8 cellular contexts compared by ENCODE assay signal in genomic region chr7:1055084-1055450, GRCh38. TPM values are rescaled to one million over a fixed set of nuclear protein-coding genes. Genes with fewer than 3 reads are reported as not detected.
DNase-seq lines count a peak whose midpoint lies in the region; TF ChIP-seq lines count a peak whose summit lies in the region.

No MANE protein-coding gene starts in this region.

- H3F3A ChIP-seq in GM23248 (ENCODE audit: insufficient read depth), result no peaks in the 10 kb centered on the region

- H3K9ac ChIP-seq in skeletal muscle tissue (ENCODE audit: low read depth in 1 of 3, low read length in 3 of 3), result peak overlapping the region; percentile 45 to 66 (median 57)
- no peak overlapping the region for H3K9ac ChIP-seq in GM23248

- CTCF ChIA-PET in activated CD4-positive, alpha-beta T cell treated with anti-CD3 and anti-CD28 coated beads, Interleukin-2, amount 10 ng/mL, durations not matched to agents 7 days and 5 days (lab: Charles Lee), result interaction anchor here (2.6 to 6.6 kb wide), 2 partner anchors 11 to 62 kb away, joined by 10 to 48 read pairs; no protein-coding TSS in a partner anchor

- H3K4me1 Mint-ChIP-seq in activated CD4-positive, alpha-beta T cell treated with anti-CD3 and anti-CD28 coated beads, Interleukin-2, amount 10 ng/mL, durations not matched to agents 7 days and 5 days, result peaks cover 44% of the 10 kb centered on the region
- peaks cover 8% of the 10 kb centered on the region for H3K4me1 Mint-ChIP-seq in osteocyte (ENCODE audit: unreplicated experiment)

- H3K9me3 Mint-ChIP-seq in activated CD4-positive, alpha-beta T cell treated with anti-CD3 and anti-CD28 coated beads, Interleukin-2, amount 10 ng/mL, durations not matched to agents 7 days and 5 days, result no peaks in the 10 kb centered on the region
- no peaks in the 10 kb centered on the region for H3K9me3 Mint-ChIP-seq in osteocyte (ENCODE audit: unreplicated experiment)

- H3K4me3 ChIP-seq in H7 (ENCODE audit: insufficient read depth, low read depth, low read length) (no peak overlapping the region), fibroblast of pulmonary artery (replicated peaks; ENCODE audit: low read depth, low read length) (no peak overlapping the region), skeletal muscle tissue (ENCODE audit: low read length in 3 of 3) (peak overlapping the region; percentile 52 to 66 (median 60)), GM23248 (no peak overlapping the region)

- H4K20me1 ChIP-seq in GM23248 (ENCODE audit: insufficient read depth), result no peaks in the 10 kb centered on the region

- no peak overlapping the region for H3K4me2 ChIP-seq in GM23248 (ENCODE audit: unreplicated experiment)

- no peak overlapping the region for H2AFZ ChIP-seq in GM23248

- TF ChIP-seq CTCF in fibroblast of pulmonary artery (IDR thresholded peaks at IDR 0.05; ENCODE audit: low read length, missing control alignments), result no peak
- no peak for TF ChIP-seq CTCF in osteocyte (IDR thresholded peaks at IDR 0.05)

- WGBS in GM23248 (ENCODE audit: low coverage in 1 of 2, low lambda C conversion rate in 2 of 2, missing lambda C conversion rate in 2 of 2), 2 experiments, result 61 to 65% methylated on average over 22 of the region's 22 CpGs

- H3K4me1 ChIP-seq in skeletal muscle tissue (ENCODE audit: control insufficient read depth in 3 of 3, insufficient read depth in 3 of 3, low read length in 3 of 3) (peaks cover 41 to 70% (median 69%) of the 10 kb centered on the region in 3 donors), GM23248 (ENCODE audit: insufficient read depth) (no peaks in the 10 kb centered on the region)

- H3K4me3 Mint-ChIP-seq in activated CD4-positive, alpha-beta T cell treated with anti-CD3 and anti-CD28 coated beads, Interleukin-2, amount 10 ng/mL, durations not matched to agents 7 days and 5 days, result peak overlapping the region; percentile 82
- no peak overlapping the region for H3K4me3 Mint-ChIP-seq in osteocyte (ENCODE audit: unreplicated experiment)

- no peaks in the 10 kb centered on the region; the same call in 1 of the 2 replicates for H3K36me3 ChIP-seq in H7 (replicated peaks; ENCODE audit: control insufficient read depth, insufficient read depth, low read length)
- H3K36me3 ChIP-seq in skeletal muscle tissue (ENCODE audit: control insufficient read depth in 3 of 3, insufficient read depth in 3 of 3, low read length in 3 of 3), result peaks cover 0 to 4% (median 0%) of the 10 kb centered on the region in 3 donors
- no peaks in the 10 kb centered on the region for H3K36me3 ChIP-seq in GM23248 (ENCODE audit: low read depth)

- POLR2A ChIA-PET in activated CD4-positive, alpha-beta T cell treated with anti-CD3 and anti-CD28 coated beads, Interleukin-2, amount 10 ng/mL, durations not matched to agents 7 days and 5 days (lab: Charles Lee), result no interaction called here

- no peaks in the 10 kb centered on the region for H3K79me2 ChIP-seq in GM23248 (ENCODE audit: insufficient read depth)

- H3K27ac Mint-ChIP-seq in activated CD4-positive, alpha-beta T cell treated with anti-CD3 and anti-CD28 coated beads, Interleukin-2, amount 10 ng/mL, durations not matched to agents 7 days and 5 days, result peak overlapping the region; percentile 91
- H3K27ac Mint-ChIP-seq in osteocyte (ENCODE audit: unreplicated experiment), result no peak overlapping the region

- peak overlapping the region; percentile 61 for H3K27ac ChIP-seq in skeletal muscle tissue (ENCODE audit: low read depth, low read length)
- no peak overlapping the region for H3K27ac ChIP-seq in GM23248

- H3K36me3 Mint-ChIP-seq in activated CD4-positive, alpha-beta T cell treated with anti-CD3 and anti-CD28 coated beads, Interleukin-2, amount 10 ng/mL, durations not matched to agents 7 days and 5 days (ENCODE audit: low read depth), result peaks cover 8% of the 10 kb centered on the region
- H3K36me3 Mint-ChIP-seq in osteocyte (ENCODE audit: unreplicated experiment), result peaks cover 2% of the 10 kb centered on the region

- peak; percentile 67 for DNase-seq in H7
- DNase-seq in activated CD4-positive, alpha-beta T cell treated with anti-CD3 and anti-CD28 coated beads, Interleukin-2, amount 10 ng/mL, durations not matched to agents 7 days and 5 days, result peak; percentile 78
- peak; percentile 56 for DNase-seq in fibroblast of pulmonary artery (ENCODE audit: low read depth)
- no peak for DNase-seq in GM23248
- DNase-seq in osteocyte (ENCODE audit: extremely low spot score, unreplicated experiment), result no peak
- no peak for DNase-seq in OCI-M2 (lab: John Stamatoyannopoulos, UW; ENCODE audit: unreplicated experiment)
- DNase-seq in HuH-7.5 (ENCODE audit: low spot score), result no peak

- H3K27me3 ChIP-seq in H7 (ENCODE audit: control insufficient read depth, insufficient read depth, low read length) (no peaks in the 10 kb centered on the region), skeletal muscle tissue (ENCODE audit: control insufficient read depth in 3 of 3, insufficient read depth in 3 of 3, low read length in 3 of 3) (no peaks in the 10 kb centered on the region), GM23248 (replicated peaks; ENCODE audit: insufficient read depth) (no peaks in the 10 kb centered on the region)

- no peaks in the 10 kb centered on the region for H3K27me3 Mint-ChIP-seq in activated CD4-positive, alpha-beta T cell treated with anti-CD3 and anti-CD28 coated beads, Interleukin-2, amount 10 ng/mL, durations not matched to agents 7 days and 5 days
- H3K27me3 Mint-ChIP-seq in osteocyte (ENCODE audit: unreplicated experiment), result no peaks in the 10 kb centered on the region

- in situ Hi-C loops in GM23248 (cut with MboI), result no loop called here

- H3K9me2 ChIP-seq in GM23248 (ENCODE audit: insufficient read depth), result no peaks in the 10 kb centered on the region

- H3K9me3 ChIP-seq in skeletal muscle tissue (ENCODE audit: control insufficient read depth in 3 of 3, low read length in 3 of 3) (no peaks in the 10 kb centered on the region), GM23248 (ENCODE audit: low read depth) (no peaks in the 10 kb centered on the region)

RNA-seq across cellular contexts. Expression of gene GPR146, which starts 10.7 kb away (rescaled TPM):
- total RNA-seq in H7 (2014; rRNA removed; shearing (Covaris generic)), result 0.07 and 0.87 TPM in 2 replicates
- 10 to 100 TPM; 13.3 to 13.8 TPM for total RNA-seq in activated CD4-positive, alpha-beta T cell treated with anti-CD3 and anti-CD28 coated beads, Interleukin-2, amount 10 ng/mL, durations not matched to agents 7 days and 5 days
- total RNA-seq in skeletal muscle tissue, result 5.2 TPM
- total RNA-seq in GM23248 (2014; rRNA removed; shearing (Covaris generic)), result 9.7 and 10.2 TPM in 2 replicates
- 4.3 and 5.1 TPM in 2 replicates for polyA plus RNA-seq in GM23248 (2016; fragmentation: Nextera tagmentation; extraction: Ambion mirVana)
- total RNA-seq in osteocyte, result 1.9 and 2.8 TPM in 2 replicates

RNA-seq across cellular contexts. Expression of gene GPER1, which starts 32.8 kb away (rescaled TPM):
- total RNA-seq in H7 (2014; rRNA removed; shearing (Covaris generic)), result 0.14 and 0.63 TPM in 2 replicates
- under 1 TPM in 1 of 2 experiments, not detected in 1; 0.08 TPM for total RNA-seq in activated CD4-positive, alpha-beta T cell treated with anti-CD3 and anti-CD28 coated beads, Interleukin-2, amount 10 ng/mL, durations not matched to agents 7 days and 5 days
- total RNA-seq in skeletal muscle tissue (5.2 TPM), osteocyte (2.5 and 3.0 TPM in 2 replicates)
- 3.4 and 6.7 TPM in 2 replicates for total RNA-seq in GM23248 (2014; rRNA removed; shearing (Covaris generic))
- 5.6 and 6.7 TPM in 2 replicates for polyA plus RNA-seq in GM23248 (2016; fragmentation: Nextera tagmentation; extraction: Ambion mirVana)

Comparison
In these comparisons a context has a peak if more than half of its experiments do, and no peak if none do; other contexts are left out.
1. DNase-seq: peak in H7 (single experiment), activated CD4-positive, alpha-beta T cell treated with anti-CD3 and anti-CD28 coated beads, Interleukin-2, amount 10 ng/mL, durations not matched to agents 7 days and 5 days (single experiment) and fibroblast of pulmonary artery (single experiment); none in GM23248 (single experiment), osteocyte (single experiment), OCI-M2 (single experiment) and HuH-7.5 (single experiment).
2. H3K4me3 ChIP-seq: peak in skeletal muscle tissue (3 of 3); none in H7 (single experiment), fibroblast of pulmonary artery (single experiment) and GM23248 (single experiment).